In the genomic region with DNA sequence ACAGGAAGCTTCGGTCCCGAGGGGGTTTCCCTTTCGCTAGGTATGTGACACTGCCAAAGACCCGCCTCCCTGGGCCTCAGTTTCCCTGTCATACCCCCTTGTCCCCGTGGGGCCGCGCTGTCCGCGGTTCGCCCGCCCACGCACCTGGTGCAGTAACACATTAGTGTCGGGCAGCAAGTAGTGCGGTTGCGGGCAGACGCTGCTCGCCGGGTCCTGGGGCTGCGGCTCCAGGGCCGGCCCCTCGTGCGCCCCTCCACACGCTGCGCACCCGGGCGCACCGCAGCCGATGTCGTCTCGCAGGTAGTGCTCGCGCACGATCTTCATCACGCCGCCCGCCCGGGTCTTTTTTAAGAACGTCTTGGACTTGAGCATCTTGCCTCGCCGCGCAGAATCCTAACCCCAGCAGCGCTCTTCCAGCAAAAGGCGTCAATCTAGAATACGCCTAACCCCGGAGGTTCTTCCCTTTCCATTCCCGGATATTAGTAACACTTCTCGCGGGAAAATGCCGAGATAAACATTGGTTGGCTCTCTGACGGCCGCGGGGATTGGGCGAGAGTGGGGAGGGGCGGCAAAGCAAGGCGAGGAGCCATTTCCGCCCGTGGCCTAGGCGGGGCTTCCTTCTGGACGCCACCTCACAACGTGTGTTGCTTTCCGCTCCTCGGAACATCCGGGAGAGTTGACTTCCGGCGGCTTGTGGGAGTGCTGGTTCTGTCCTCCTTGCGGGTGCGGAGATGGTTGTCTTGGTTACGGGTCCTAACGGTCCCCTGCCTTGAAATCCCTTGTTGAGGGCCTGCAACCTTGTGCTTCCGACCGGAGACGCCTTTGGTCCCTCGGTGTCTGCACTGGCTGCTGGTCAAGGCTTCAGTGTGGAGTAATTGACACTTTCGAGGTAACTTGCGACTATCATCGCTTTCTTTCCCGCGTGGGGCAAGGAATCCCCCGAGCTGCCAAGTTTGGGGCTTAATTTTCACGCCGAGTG, we compare ENCODE assay signal across 1 cellular context.
A peak's percentile ranks its signal among the peaks of the same experiment; 100 is the strongest.
TF ChIP-seq lines count a peak whose summit lies in the region.

A gene with protein sequence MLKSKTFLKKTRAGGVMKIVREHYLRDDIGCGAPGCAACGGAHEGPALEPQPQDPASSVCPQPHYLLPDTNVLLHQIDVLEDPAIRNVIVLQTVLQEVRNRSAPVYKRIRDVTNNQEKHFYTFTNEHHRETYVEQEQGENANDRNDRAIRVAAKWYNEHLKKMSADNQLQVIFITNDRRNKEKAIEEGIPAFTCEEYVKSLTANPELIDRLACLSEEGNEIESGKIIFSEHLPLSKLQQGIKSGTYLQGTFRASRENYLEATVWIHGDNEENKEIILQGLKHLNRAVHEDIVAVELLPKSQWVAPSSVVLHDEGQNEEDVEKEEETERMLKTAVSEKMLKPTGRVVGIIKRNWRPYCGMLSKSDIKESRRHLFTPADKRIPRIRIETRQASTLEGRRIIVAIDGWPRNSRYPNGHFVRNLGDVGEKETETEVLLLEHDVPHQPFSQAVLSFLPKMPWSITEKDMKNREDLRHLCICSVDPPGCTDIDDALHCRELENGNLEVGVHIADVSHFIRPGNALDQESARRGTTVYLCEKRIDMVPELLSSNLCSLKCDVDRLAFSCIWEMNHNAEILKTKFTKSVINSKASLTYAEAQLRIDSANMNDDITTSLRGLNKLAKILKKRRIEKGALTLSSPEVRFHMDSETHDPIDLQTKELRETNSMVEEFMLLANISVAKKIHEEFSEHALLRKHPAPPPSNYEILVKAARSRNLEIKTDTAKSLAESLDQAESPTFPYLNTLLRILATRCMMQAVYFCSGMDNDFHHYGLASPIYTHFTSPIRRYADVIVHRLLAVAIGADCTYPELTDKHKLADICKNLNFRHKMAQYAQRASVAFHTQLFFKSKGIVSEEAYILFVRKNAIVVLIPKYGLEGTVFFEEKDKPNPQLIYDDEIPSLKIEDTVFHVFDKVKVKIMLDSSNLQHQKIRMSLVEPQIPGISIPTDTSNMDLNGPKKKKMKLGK (minus strand): TSS at position 440 of the 979 bp plus-strand sequence. CDS start 68 bp downstream, at position 372.
A gene with protein sequence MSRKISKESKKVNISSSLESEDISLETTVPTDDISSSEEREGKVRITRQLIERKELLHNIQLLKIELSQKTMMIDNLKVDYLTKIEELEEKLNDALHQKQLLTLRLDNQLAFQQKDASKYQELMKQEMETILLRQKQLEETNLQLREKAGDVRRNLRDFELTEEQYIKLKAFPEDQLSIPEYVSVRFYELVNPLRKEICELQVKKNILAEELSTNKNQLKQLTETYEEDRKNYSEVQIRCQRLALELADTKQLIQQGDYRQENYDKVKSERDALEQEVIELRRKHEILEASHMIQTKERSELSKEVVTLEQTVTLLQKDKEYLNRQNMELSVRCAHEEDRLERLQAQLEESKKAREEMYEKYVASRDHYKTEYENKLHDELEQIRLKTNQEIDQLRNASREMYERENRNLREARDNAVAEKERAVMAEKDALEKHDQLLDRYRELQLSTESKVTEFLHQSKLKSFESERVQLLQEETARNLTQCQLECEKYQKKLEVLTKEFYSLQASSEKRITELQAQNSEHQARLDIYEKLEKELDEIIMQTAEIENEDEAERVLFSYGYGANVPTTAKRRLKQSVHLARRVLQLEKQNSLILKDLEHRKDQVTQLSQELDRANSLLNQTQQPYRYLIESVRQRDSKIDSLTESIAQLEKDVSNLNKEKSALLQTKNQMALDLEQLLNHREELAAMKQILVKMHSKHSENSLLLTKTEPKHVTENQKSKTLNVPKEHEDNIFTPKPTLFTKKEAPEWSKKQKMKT (plus strand): TSS at position 673 of the 979 bp plus-strand sequence. CDS start 1,337 bp downstream, outside the sequence.

TF ChIP-seq in H1, 55 proteins besides CTCF, POLR2A, EP300 and RAD21 (continues in another document):
- TF ChIP-seq SP2 (IDR thresholded peaks at IDR 0.05; ENCODE audit: low read length): no peak
- peak; percentile 94 for TF ChIP-seq GABPA (IDR thresholded peaks at IDR 0.05; ENCODE audit: borderline replicate concordance, insufficient read depth, low read length)
- TF ChIP-seq TEAD4 (IDR thresholded peaks at IDR 0.05; ENCODE audit: low read depth, low read length): no peak
- no peak for TF ChIP-seq CEBPB (IDR thresholded peaks at IDR 0.05; ENCODE audit: low read depth, low read length)
- TF ChIP-seq ZNF274 (IDR thresholded peaks at IDR 0.05; ENCODE audit: borderline replicate concordance, extremely low read depth, low read length): no peak
- TF ChIP-seq BRCA1 (IDR thresholded peaks at IDR 0.05; ENCODE audit: low read depth, low read length): peak; percentile 74
- no peak for TF ChIP-seq CTBP2 (IDR thresholded peaks at IDR 0.05; ENCODE audit: borderline replicate concordance, insufficient read depth, insufficient read length, low read length)
- TF ChIP-seq SIRT6 (IDR thresholded peaks at IDR 0.05; ENCODE audit: low read length): no peak
- peak; percentile 76 to 94; a peak in 3 of 4 replicates for TF ChIP-seq SIN3A (conservative IDR thresholded peaks at IDR 0.05 in 1 of 2, IDR thresholded peaks at IDR 0.05 in 1 of 2; ENCODE audit: low read depth in 1 of 2, low read length in 2 of 2)
- TF ChIP-seq SAP30 (IDR thresholded peaks at IDR 0.05; ENCODE audit: insufficient read depth, insufficient replicate concordance, low read length): peak; percentile 85
- TF ChIP-seq POLR2AphosphoS5 (IDR thresholded peaks at IDR 0.05; ENCODE audit: low read depth, low read length): peak; percentile 38; the same call in 1 of the 2 replicates
- no peak for TF ChIP-seq JUND (IDR thresholded peaks at IDR 0.05; ENCODE audit: low read length)
- no peak for TF ChIP-seq EZH2 (IDR thresholded peaks at IDR 0.05; ENCODE audit: low read depth, low read length, severe bottlenecking)
- no peak for TF ChIP-seq NANOG (IDR thresholded peaks at IDR 0.05; ENCODE audit: insufficient read depth, low read depth, low read length, poor library complexity, severe bottlenecking)
- no peak for TF ChIP-seq CHD1 (IDR thresholded peaks at IDR 0.05; ENCODE audit: low read depth, low read length)
- TF ChIP-seq, protein P1, sequence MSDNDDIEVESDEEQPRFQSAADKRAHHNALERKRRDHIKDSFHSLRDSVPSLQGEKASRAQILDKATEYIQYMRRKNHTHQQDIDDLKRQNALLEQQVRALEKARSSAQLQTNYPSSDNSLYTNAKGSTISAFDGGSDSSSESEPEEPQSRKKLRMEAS (IDR thresholded peaks at IDR 0.05): peak; percentile 84
- no peak for TF ChIP-seq YY1 (IDR thresholded peaks at IDR 0.05; ENCODE audit: low read depth, low read length)
- TF ChIP-seq NRF1 (IDR thresholded peaks at IDR 0.05; ENCODE audit: low read depth, low read length): no peak
- TF ChIP-seq KDM1A (IDR thresholded peaks at IDR 0.05; ENCODE audit: borderline replicate concordance, low read length): no peak
- TF ChIP-seq MAFK (IDR thresholded peaks at IDR 0.05; ENCODE audit: low read depth, low read length): no peak
- peak; percentile 82 for TF ChIP-seq TAF1 (IDR thresholded peaks at IDR 0.05; ENCODE audit: low read depth, low read length)
- no peak for TF ChIP-seq RXRA (IDR thresholded peaks at IDR 0.05; ENCODE audit: insufficient read depth, low read depth, low read length)
- TF ChIP-seq CBX8 (IDR thresholded peaks at IDR 0.05; ENCODE audit: borderline replicate concordance, low read depth, low read length): no peak
- TF ChIP-seq, protein P2, sequence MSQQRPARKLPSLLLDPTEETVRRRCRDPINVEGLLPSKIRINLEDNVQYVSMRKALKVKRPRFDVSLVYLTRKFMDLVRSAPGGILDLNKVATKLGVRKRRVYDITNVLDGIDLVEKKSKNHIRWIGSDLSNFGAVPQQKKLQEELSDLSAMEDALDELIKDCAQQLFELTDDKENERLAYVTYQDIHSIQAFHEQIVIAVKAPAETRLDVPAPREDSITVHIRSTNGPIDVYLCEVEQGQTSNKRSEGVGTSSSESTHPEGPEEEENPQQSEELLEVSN (IDR thresholded peaks at IDR 0.05): peak; percentile 78
- peak; percentile 86 for TF ChIP-seq CHD2 (IDR thresholded peaks at IDR 0.05; ENCODE audit: low read length)
- TF ChIP-seq, protein P3, sequence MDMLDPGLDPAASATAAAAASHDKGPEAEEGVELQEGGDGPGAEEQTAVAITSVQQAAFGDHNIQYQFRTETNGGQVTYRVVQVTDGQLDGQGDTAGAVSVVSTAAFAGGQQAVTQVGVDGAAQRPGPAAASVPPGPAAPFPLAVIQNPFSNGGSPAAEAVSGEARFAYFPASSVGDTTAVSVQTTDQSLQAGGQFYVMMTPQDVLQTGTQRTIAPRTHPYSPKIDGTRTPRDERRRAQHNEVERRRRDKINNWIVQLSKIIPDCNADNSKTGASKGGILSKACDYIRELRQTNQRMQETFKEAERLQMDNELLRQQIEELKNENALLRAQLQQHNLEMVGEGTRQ (IDR thresholded peaks at IDR 0.05; ENCODE audit: low read length): no peak
- TF ChIP-seq RBBP5 (IDR thresholded peaks at IDR 0.05; ENCODE audit: borderline replicate concordance, low read depth, low read length): no peak
- TF ChIP-seq ASH2L (IDR thresholded peaks at IDR 0.05; ENCODE audit: low read length): peak; percentile 95
- peak; percentile 88 for TF ChIP-seq TBP (IDR thresholded peaks at IDR 0.05; ENCODE audit: low read depth, low read length)
- TF ChIP-seq TAF7 (optimal IDR thresholded peaks at IDR 0.05; ENCODE audit: borderline replicate concordance, low read depth, low read length): peak; percentile 76
- no peak for TF ChIP-seq RNF2 (IDR thresholded peaks at IDR 0.05; ENCODE audit: borderline replicate concordance, low read depth, low read length, missing control alignments, poor library complexity, severe bottlenecking)
- TF ChIP-seq, protein P4, sequence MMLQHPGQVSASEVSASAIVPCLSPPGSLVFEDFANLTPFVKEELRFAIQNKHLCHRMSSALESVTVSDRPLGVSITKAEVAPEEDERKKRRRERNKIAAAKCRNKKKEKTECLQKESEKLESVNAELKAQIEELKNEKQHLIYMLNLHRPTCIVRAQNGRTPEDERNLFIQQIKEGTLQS (IDR thresholded peaks at IDR 0.05; ENCODE audit: insufficient read depth, low read depth, low read length): no peak
- TF ChIP-seq KDM5A (IDR thresholded peaks at IDR 0.05; ENCODE audit: low read length): 0 out of 2 replicates have a peak, but pooled peaks have one; percentile 44
- TF ChIP-seq, protein P5, sequence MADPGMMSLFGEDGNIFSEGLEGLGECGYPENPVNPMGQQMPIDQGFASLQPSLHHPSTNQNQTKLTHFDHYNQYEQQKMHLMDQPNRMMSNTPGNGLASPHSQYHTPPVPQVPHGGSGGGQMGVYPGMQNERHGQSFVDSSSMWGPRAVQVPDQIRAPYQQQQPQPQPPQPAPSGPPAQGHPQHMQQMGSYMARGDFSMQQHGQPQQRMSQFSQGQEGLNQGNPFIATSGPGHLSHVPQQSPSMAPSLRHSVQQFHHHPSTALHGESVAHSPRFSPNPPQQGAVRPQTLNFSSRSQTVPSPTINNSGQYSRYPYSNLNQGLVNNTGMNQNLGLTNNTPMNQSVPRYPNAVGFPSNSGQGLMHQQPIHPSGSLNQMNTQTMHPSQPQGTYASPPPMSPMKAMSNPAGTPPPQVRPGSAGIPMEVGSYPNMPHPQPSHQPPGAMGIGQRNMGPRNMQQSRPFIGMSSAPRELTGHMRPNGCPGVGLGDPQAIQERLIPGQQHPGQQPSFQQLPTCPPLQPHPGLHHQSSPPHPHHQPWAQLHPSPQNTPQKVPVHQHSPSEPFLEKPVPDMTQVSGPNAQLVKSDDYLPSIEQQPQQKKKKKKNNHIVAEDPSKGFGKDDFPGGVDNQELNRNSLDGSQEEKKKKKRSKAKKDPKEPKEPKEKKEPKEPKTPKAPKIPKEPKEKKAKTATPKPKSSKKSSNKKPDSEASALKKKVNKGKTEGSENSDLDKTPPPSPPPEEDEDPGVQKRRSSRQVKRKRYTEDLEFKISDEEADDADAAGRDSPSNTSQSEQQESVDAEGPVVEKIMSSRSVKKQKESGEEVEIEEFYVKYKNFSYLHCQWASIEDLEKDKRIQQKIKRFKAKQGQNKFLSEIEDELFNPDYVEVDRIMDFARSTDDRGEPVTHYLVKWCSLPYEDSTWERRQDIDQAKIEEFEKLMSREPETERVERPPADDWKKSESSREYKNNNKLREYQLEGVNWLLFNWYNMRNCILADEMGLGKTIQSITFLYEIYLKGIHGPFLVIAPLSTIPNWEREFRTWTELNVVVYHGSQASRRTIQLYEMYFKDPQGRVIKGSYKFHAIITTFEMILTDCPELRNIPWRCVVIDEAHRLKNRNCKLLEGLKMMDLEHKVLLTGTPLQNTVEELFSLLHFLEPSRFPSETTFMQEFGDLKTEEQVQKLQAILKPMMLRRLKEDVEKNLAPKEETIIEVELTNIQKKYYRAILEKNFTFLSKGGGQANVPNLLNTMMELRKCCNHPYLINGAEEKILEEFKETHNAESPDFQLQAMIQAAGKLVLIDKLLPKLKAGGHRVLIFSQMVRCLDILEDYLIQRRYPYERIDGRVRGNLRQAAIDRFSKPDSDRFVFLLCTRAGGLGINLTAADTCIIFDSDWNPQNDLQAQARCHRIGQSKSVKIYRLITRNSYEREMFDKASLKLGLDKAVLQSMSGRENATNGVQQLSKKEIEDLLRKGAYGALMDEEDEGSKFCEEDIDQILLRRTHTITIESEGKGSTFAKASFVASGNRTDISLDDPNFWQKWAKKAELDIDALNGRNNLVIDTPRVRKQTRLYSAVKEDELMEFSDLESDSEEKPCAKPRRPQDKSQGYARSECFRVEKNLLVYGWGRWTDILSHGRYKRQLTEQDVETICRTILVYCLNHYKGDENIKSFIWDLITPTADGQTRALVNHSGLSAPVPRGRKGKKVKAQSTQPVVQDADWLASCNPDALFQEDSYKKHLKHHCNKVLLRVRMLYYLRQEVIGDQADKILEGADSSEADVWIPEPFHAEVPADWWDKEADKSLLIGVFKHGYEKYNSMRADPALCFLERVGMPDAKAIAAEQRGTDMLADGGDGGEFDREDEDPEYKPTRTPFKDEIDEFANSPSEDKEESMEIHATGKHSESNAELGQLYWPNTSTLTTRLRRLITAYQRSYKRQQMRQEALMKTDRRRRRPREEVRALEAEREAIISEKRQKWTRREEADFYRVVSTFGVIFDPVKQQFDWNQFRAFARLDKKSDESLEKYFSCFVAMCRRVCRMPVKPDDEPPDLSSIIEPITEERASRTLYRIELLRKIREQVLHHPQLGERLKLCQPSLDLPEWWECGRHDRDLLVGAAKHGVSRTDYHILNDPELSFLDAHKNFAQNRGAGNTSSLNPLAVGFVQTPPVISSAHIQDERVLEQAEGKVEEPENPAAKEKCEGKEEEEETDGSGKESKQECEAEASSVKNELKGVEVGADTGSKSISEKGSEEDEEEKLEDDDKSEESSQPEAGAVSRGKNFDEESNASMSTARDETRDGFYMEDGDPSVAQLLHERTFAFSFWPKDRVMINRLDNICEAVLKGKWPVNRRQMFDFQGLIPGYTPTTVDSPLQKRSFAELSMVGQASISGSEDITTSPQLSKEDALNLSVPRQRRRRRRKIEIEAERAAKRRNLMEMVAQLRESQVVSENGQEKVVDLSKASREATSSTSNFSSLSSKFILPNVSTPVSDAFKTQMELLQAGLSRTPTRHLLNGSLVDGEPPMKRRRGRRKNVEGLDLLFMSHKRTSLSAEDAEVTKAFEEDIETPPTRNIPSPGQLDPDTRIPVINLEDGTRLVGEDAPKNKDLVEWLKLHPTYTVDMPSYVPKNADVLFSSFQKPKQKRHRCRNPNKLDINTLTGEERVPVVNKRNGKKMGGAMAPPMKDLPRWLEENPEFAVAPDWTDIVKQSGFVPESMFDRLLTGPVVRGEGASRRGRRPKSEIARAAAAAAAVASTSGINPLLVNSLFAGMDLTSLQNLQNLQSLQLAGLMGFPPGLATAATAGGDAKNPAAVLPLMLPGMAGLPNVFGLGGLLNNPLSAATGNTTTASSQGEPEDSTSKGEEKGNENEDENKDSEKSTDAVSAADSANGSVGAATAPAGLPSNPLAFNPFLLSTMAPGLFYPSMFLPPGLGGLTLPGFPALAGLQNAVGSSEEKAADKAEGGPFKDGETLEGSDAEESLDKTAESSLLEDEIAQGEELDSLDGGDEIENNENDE (IDR thresholded peaks at IDR 0.05; ENCODE audit: insufficient replicate concordance, low read length): no peak
- no peak for TF ChIP-seq POU5F1 (IDR thresholded peaks at IDR 0.05; ENCODE audit: low read depth, low read length)
- TF ChIP-seq HDAC2 (IDR thresholded peaks at IDR 0.05; ENCODE audit: borderline replicate concordance in 1 of 2, low read depth in 2 of 2, low read length in 2 of 2): peak; percentile 46 to 50; a peak in 2 of 4 replicates
- TF ChIP-seq SIX5 (IDR thresholded peaks at IDR 0.05; ENCODE audit: low read depth, low read length): no peak
